ENCODE assay signal across 1 cellular context in the genomic region with DNA sequence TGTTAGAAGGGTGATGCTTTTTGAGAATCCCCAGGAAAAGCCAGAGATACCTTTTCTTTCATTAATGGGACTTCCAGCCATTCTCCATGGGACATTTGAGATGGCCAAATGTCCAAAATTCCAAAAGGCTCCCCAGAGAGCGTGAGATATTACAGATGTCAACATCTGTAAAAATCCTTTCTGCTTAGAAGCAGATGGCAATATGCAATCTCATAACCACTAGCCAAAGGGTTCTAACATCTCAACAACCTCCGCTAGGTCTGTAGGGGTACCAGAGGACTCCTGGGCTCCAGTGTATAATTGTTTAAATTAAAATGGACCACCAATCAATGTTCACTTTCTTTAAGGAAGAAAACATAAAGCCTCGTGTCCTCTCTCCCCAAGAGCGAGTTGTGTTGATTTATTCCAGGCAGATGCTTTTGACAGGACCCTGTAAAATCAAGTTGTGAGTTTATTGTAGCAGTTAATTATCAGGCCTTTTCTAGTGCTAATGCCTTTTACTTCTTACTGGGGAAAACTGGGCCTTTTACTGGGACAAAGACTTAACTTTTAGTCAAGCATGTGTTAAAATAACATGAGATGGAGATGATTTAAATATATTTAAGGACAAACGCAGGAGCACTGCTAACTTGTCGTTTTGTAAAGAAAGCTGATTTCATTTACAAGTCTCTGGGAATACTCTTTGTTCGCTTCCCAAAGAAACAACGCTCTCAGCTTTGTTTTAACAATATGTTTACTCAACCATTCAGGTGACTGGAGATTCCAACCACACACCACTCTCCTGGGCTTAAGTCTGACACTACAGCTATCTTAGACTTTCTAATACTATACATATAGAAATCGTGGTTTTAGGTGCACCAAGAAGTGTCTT.
TF ChIP-seq lines count a peak whose summit lies in the region.

No MANE protein-coding gene starts in this region.

TF ChIP-seq in SK-N-SH, 30 proteins besides CTCF, POLR2A, EP300 and RAD21 (continued from another document):
- TF ChIP-seq, protein P1, sequence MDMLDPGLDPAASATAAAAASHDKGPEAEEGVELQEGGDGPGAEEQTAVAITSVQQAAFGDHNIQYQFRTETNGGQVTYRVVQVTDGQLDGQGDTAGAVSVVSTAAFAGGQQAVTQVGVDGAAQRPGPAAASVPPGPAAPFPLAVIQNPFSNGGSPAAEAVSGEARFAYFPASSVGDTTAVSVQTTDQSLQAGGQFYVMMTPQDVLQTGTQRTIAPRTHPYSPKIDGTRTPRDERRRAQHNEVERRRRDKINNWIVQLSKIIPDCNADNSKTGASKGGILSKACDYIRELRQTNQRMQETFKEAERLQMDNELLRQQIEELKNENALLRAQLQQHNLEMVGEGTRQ (IDR thresholded peaks at IDR 0.05; ENCODE audit: borderline replicate concordance, low read depth, low read length): no peak
- no peak for TF ChIP-seq RXRA (IDR thresholded peaks at IDR 0.05; ENCODE audit: borderline replicate concordance, low read depth)
- no peak for TF ChIP-seq TEAD4 (IDR thresholded peaks at IDR 0.05; ENCODE audit: borderline replicate concordance, insufficient read depth)
- TF ChIP-seq MEF2A (IDR thresholded peaks at IDR 0.05; ENCODE audit: borderline replicate concordance, low read depth): no peak
- no peak for TF ChIP-seq FOXM1 (IDR thresholded peaks at IDR 0.05; ENCODE audit: low read depth)
- no peak for TF ChIP-seq RFX5 (IDR thresholded peaks at IDR 0.05; ENCODE audit: low read length)
